ENCODE assay signal across 9 cellular contexts in genomic region chr1:51878307-51878615, GRCh38. TPM values are rescaled to one million over a fixed set of nuclear protein-coding genes. Genes with fewer than 3 reads are reported as not detected.
DNase-seq lines count a peak whose midpoint lies in the region; ATAC-seq and TF ChIP-seq lines count a peak whose summit lies in the region.
"Had no signal": no experiment of that assay in that cellular context is flagged by ENCODE, and none has a peak within 500 bp of the region (broad histone marks: within the 10 kb centered on the region; RNA-seq: fewer than 3 reads in every experiment).

No MANE protein-coding gene starts in this region.

- DNase-seq in GM12864 (ENCODE audit: low read depth) (no peak), cardiac fibroblast (ENCODE audit: low read depth in 2 of 2) (no peak), mucosa of gallbladder (ENCODE audit: low spot score) (no peak), erythroblast (lab: John Stamatoyannopoulos, UW) (no peak)
- DNase-seq in activated T-helper 2 cell treated with anti-CD3 and anti-CD28 coated beads, Interferon-gamma antibody, Interleukin-2, Interleukin-4, amounts not matched to agents 10 μg/mL and 5 μg/mL and 100 μg/mL, durations not matched to agents 14 hours and 24 hours and 36 hours (ENCODE audit: low spot score) = no peak
- no peak for DNase-seq in NK-92 treated with Interleukin-12 subunit alpha and Interleukin-12 subunit beta, amount 100 ng/mL, for 24 hours (lab: John Stamatoyannopoulos, UW)

- peaks cover 8% of the 10 kb centered on the region for H3K27me3 Mint-ChIP-seq in activated T-helper 2 cell treated with anti-CD3 and anti-CD28 coated beads, Interferon-gamma antibody, Interleukin-2, Interleukin-4, amounts not matched to agents 10 μg/mL and 5 μg/mL and 100 μg/mL, durations not matched to agents 14 hours and 24 hours and 36 hours (ENCODE audit: low read depth)

- intact Hi-C loops in activated T-helper 2 cell treated with anti-CD3 and anti-CD28 coated beads, Interferon-gamma antibody, Interleukin-2, Interleukin-4, amounts not matched to agents 10 μg/mL and 5 μg/mL and 100 μg/mL, durations not matched to agents 14 hours and 24 hours and 36 hours (cut with micrococcal nuclease) = loop anchor here (1.0 to 10.0 kb wide), 4 partner anchors 36 to 526 kb away; partner anchors contain the start of genes ORC1, PRPF38A and TXNDC12

- peak overlapping the region; percentile 44 for H2AFZ ChIP-seq in neuron (ENCODE audit: low read depth, low read length)

- no peaks in the 10 kb centered on the region for H3K9me3 Mint-ChIP-seq in activated T-helper 2 cell treated with anti-CD3 and anti-CD28 coated beads, Interferon-gamma antibody, Interleukin-2, Interleukin-4, amounts not matched to agents 10 μg/mL and 5 μg/mL and 100 μg/mL, durations not matched to agents 14 hours and 24 hours and 36 hours
- H3K9me3 Mint-ChIP-seq: nephron had no signal

- TF ChIP-seq CTCF in GM12864 (IDR thresholded peaks at IDR 0.05; ENCODE audit: low read depth, low read length, missing control alignments) (no peak), cardiac fibroblast (IDR thresholded peaks at IDR 0.05; ENCODE audit: low read depth, low read length) (no peak)

- H3K4me1 Mint-ChIP-seq in activated T-helper 2 cell treated with anti-CD3 and anti-CD28 coated beads, Interferon-gamma antibody, Interleukin-2, Interleukin-4, amounts not matched to agents 10 μg/mL and 5 μg/mL and 100 μg/mL, durations not matched to agents 14 hours and 24 hours and 36 hours (ENCODE audit: low read depth) = peaks cover 34% of the 10 kb centered on the region

- H3K4me1 ChIP-seq in neuron (ENCODE audit: insufficient read depth, low read length) = peaks cover 18% of the 10 kb centered on the region

- no peaks in the 10 kb centered on the region for H3K36me3 ChIP-seq in neuron (ENCODE audit: insufficient read depth, low read length)

- ATAC-seq in HG03060 (IDR thresholded peaks at IDR 0.05; ENCODE audit: low read depth, unreplicated experiment) = peak; percentile 2

- no peak overlapping the region for H3K4me3 Mint-ChIP-seq in activated T-helper 2 cell treated with anti-CD3 and anti-CD28 coated beads, Interferon-gamma antibody, Interleukin-2, Interleukin-4, amounts not matched to agents 10 μg/mL and 5 μg/mL and 100 μg/mL, durations not matched to agents 14 hours and 24 hours and 36 hours (ENCODE audit: low read depth)
- H3K4me3 Mint-ChIP-seq: nephron had no signal

- peak overlapping the region; percentile 95 for H3K4me3 ChIP-seq in GM12864 (ENCODE audit: low read depth, low read length)
- H3K4me3 ChIP-seq in cardiac fibroblast (replicated peaks in 1 of 2; ENCODE audit: low read depth in 2 of 2, low read length in 2 of 2) = peak overlapping the region; percentile 79 to 81
- H3K4me3 ChIP-seq in neuron (ENCODE audit: low read length) = peak overlapping the region; percentile 66

- H3K36me3 Mint-ChIP-seq in activated T-helper 2 cell treated with anti-CD3 and anti-CD28 coated beads, Interferon-gamma antibody, Interleukin-2, Interleukin-4, amounts not matched to agents 10 μg/mL and 5 μg/mL and 100 μg/mL, durations not matched to agents 14 hours and 24 hours and 36 hours (ENCODE audit: low read depth) = peaks cover 23% of the 10 kb centered on the region

- TF ChIP-seq POLR2A in erythroblast (IDR thresholded peaks at IDR 0.05; ENCODE audit: low read length) = no peak

- no peak overlapping the region for H3K27ac Mint-ChIP-seq in activated T-helper 2 cell treated with anti-CD3 and anti-CD28 coated beads, Interferon-gamma antibody, Interleukin-2, Interleukin-4, amounts not matched to agents 10 μg/mL and 5 μg/mL and 100 μg/mL, durations not matched to agents 14 hours and 24 hours and 36 hours
- H3K27ac Mint-ChIP-seq: nephron had no signal

- peaks cover 6% of the 10 kb centered on the region for H3K27me3 ChIP-seq in neuron (ENCODE audit: insufficient read depth, low read length)

- no peaks in the 10 kb centered on the region for H3K9me3 ChIP-seq in neuron (ENCODE audit: low read length)

RNA-seq across cellular contexts. Expression of gene NRDC, which starts 0.3 kb away (rescaled TPM):
- 177 and 182 TPM in 2 replicates for total RNA-seq in activated T-helper 2 cell treated with anti-CD3 and anti-CD28 coated beads, Interferon-gamma antibody, Interleukin-2, Interleukin-4, amounts not matched to agents 10 μg/mL and 5 μg/mL and 100 μg/mL, durations not matched to agents 14 hours and 24 hours and 36 hours
- 112 TPM for total RNA-seq in mucosa of gallbladder
